8 cellular contexts compared by ENCODE assay signal in genomic region chr15:32615051-32615870, GRCh38. TPM values are rescaled to one million over a fixed set of nuclear protein-coding genes. Genes with fewer than 3 reads are reported as not detected.
DNase-seq lines count a peak whose midpoint lies in the region; ATAC-seq, FAIRE-seq and TF ChIP-seq lines count a peak whose summit lies in the region.
"Not testable (repeated sequence)": the region's sequence is repeated elsewhere in the genome, so short reads cannot be mapped to it uniquely, and the experiment has no call there.

Gene ARHGAP11A, plus strand, starts transcription at chr15:32615504. Its CDS starts 708 bp downstream, at chr15:32616212.

- H3K4me3 ChIP-seq in HFF-Myc (replicated peaks; ENCODE audit: low read depth, low read length) (peak within 1 kb of the TSS; percentile 64), LNCaP clone FGC (ENCODE audit: low read depth, low read length) (peak within 1 kb of the TSS; percentile 72)

- intact Hi-C loops in dendritic cell treated with granulocyte-macrophage colony-stimulating factor and Interleukin-4, amounts not matched to agents 40 ng/mL and 50 ng/mL, for 4 days (cut with micrococcal nuclease); sciatic nerve (cut with DNase I): not testable (repeated sequence)

- not testable (repeated sequence) for TF ChIP-seq POLR2A in GM12891 (IDR thresholded peaks at IDR 0.05; ENCODE audit: low read depth, low read length)

- peak within 1 kb of the TSS; percentile 94 for H3K4me3 Mint-ChIP-seq in dendritic cell treated with granulocyte-macrophage colony-stimulating factor and Interleukin-4, amounts not matched to agents 40 ng/mL and 50 ng/mL, for 4 days
- H3K4me3 Mint-ChIP-seq in type B pancreatic cell: peak within 1 kb of the TSS; percentile 96

- peaks cover 16% of the 10 kb centered on the region for H3K4me1 Mint-ChIP-seq in dendritic cell treated with granulocyte-macrophage colony-stimulating factor and Interleukin-4, amounts not matched to agents 40 ng/mL and 50 ng/mL, for 4 days (ENCODE audit: low read depth)
- peaks cover 13% of the 10 kb centered on the region for H3K4me1 Mint-ChIP-seq in type B pancreatic cell (ENCODE audit: unreplicated experiment)

- TF ChIP-seq CTCF in HFF-Myc (IDR thresholded peaks at IDR 0.05; ENCODE audit: low read depth, low read length, missing control alignments); LNCaP clone FGC (IDR thresholded peaks at IDR 0.05; ENCODE audit: control insufficient read depth, extremely low read depth, insufficient read depth); type B pancreatic cell (conservative IDR thresholded peaks at IDR 0.05): not testable (repeated sequence)

- H3K36me3 Mint-ChIP-seq in dendritic cell treated with granulocyte-macrophage colony-stimulating factor and Interleukin-4, amounts not matched to agents 40 ng/mL and 50 ng/mL, for 4 days (ENCODE audit: low read depth); type B pancreatic cell: not testable (repeated sequence)

- peak; percentile 96 for ATAC-seq in sciatic nerve

- peak; percentile 82 for FAIRE-seq in GM12891 (lab: Jason Lieb, UNC)

- H3K27me3 Mint-ChIP-seq in dendritic cell treated with granulocyte-macrophage colony-stimulating factor and Interleukin-4, amounts not matched to agents 40 ng/mL and 50 ng/mL, for 4 days; type B pancreatic cell: not testable (repeated sequence)

- peak within 1 kb of the TSS; percentile 94 for H3K27ac Mint-ChIP-seq in dendritic cell treated with granulocyte-macrophage colony-stimulating factor and Interleukin-4, amounts not matched to agents 40 ng/mL and 50 ng/mL, for 4 days
- H3K27ac Mint-ChIP-seq in type B pancreatic cell: peak within 1 kb of the TSS; percentile 89

- H3K9me3 Mint-ChIP-seq in dendritic cell treated with granulocyte-macrophage colony-stimulating factor and Interleukin-4, amounts not matched to agents 40 ng/mL and 50 ng/mL, for 4 days; type B pancreatic cell: not testable (repeated sequence)

- DNase-seq in GM12891 (ENCODE audit: insufficient read length, low spot score): not testable (repeated sequence)
- peak; percentile 86 for DNase-seq in HFF-Myc (ENCODE audit: extremely low read depth, low read depth)
- DNase-seq in LNCaP clone FGC (ENCODE audit: low read depth): peak; percentile 80
- peak; percentile 55 to 65 for DNase-seq in activated CD8-positive, alpha-beta memory T cell treated with anti-CD3 and anti-CD28 coated beads for 1 hour (ENCODE audit: extremely low read depth in 1 of 2, low read depth in 1 of 2)
- peak; percentile 93 for DNase-seq in iris pigment epithelial cell (ENCODE audit: low read depth)
- peak; percentile 85 for DNase-seq in sciatic nerve (ENCODE audit: low spot score)
- peak; percentile 81 for DNase-seq in type B pancreatic cell (ENCODE audit: extremely low spot score, unreplicated experiment)

RNA-seq across cellular contexts. Expression of gene ARHGAP11A, which starts in this region (rescaled TPM):
- polyA plus RNA-seq in GM12891 (2012; ENCODE audit: low read depth, missing spikeins): 16.9 TPM
- 2.5 TPM for total RNA-seq in sciatic nerve
- total RNA-seq in type B pancreatic cell (ENCODE audit: low replicate concordance): 21.7 and 52.6 TPM in 2 replicates
